Comparison of ENCODE assay signal across 15 cellular contexts in the genomic region with DNA sequence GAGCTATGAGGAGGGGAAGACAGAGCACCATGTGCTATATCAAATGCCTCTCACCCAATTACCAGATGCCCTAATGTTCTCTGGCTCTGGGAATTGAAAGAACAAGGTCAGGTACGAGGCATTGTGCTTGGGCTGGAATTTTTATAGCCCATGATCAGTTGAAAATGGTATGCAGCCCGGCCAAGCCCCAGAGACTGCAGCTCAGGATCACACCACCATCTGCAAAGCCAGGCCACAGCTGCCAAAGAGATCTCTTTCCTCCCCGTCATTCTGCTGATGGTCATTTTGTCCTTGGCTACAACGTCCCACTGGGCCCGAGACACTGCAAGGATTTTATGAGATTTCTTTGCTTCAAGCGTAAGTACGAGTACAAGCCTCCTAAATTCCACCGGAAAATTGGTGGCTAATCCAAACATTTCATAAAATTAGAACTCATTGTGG. TPM values are rescaled to one million over a fixed set of nuclear protein-coding genes. Genes with fewer than 3 reads are reported as not detected.
DNase-seq lines count a peak whose midpoint lies in the region; ATAC-seq, FAIRE-seq and TF ChIP-seq lines count a peak whose summit lies in the region.
"Had no signal": no experiment of that assay in that cellular context is flagged by ENCODE, and none has a peak within 500 bp of the region (broad histone marks: within the 10 kb centered on the region; RNA-seq: fewer than 3 reads in every experiment).

No MANE protein-coding gene starts in this region.

- FAIRE-seq in astrocyte (lab: Jason Lieb, UNC), result peak; percentile 20

- no peaks in the 10 kb centered on the region for H3K9me3 Mint-ChIP-seq in astrocyte (ENCODE audit: unreplicated experiment)
- H3K9me3 Mint-ChIP-seq: T-helper 1 cell treated with Interleukin-12 subunit alpha and Interleukin-12 subunit beta and Interleukin-4 antibody, amounts not matched to agents 30 μg/mL and 1 μg/mL, for 36 hours had no signal

- peaks cover 46% of the 10 kb centered on the region for H3K4me1 ChIP-seq in GM23248 (ENCODE audit: insufficient read depth)
- peaks cover 12% of the 10 kb centered on the region for H3K4me1 ChIP-seq in astrocyte (ENCODE audit: insufficient read depth, low read length)
- peaks cover 0 to 68% (median 22%) of the 10 kb centered on the region in 4 donors for H3K4me1 ChIP-seq in stomach

- H3K36me3 ChIP-seq in GM23248 (ENCODE audit: low read depth), result no peaks in the 10 kb centered on the region
- no peaks in the 10 kb centered on the region for H3K36me3 ChIP-seq in astrocyte (ENCODE audit: insufficient read depth, low read length)
- H3K36me3 ChIP-seq in stomach, result no peaks in the 10 kb centered on the region

- no peaks in the 10 kb centered on the region for H3K27me3 Mint-ChIP-seq in astrocyte (ENCODE audit: low read depth, unreplicated experiment)

- TF ChIP-seq POLR2A in stomach (IDR thresholded peaks at IDR 0.05), result no peak

- peaks cover 39% of the 10 kb centered on the region for H3F3A ChIP-seq in GM23248 (ENCODE audit: insufficient read depth)

- H3K79me2 ChIP-seq in GM23248 (ENCODE audit: insufficient read depth), result peaks cover 100% of the 10 kb centered on the region
- peaks cover 99% of the 10 kb centered on the region for H3K79me2 ChIP-seq in astrocyte (ENCODE audit: insufficient read depth, low read length)

- H3K9me2 ChIP-seq in GM23248 (ENCODE audit: insufficient read depth), result no peaks in the 10 kb centered on the region

- H3K27ac ChIP-seq in GM23248 (peak overlapping the region; percentile 42), astrocyte (ENCODE audit: low read depth, low read length) (no peak overlapping the region), stomach (peak overlapping the region in 4 of 5 donors; percentile 1 to 64 (median 52)), caudate nucleus (ENCODE audit: low read depth, low read length) (no peak overlapping the region)

- intact Hi-C loops in stomach (cut with DNase I; ENCODE audit: low total_unique reads), result no loop called here

- no peak overlapping the region for H3K4me3 Mint-ChIP-seq in astrocyte (ENCODE audit: unreplicated experiment)
- H3K4me3 Mint-ChIP-seq: T-helper 1 cell treated with Interleukin-12 subunit alpha and Interleukin-12 subunit beta and Interleukin-4 antibody, amounts not matched to agents 30 μg/mL and 1 μg/mL, for 36 hours had no signal

- DNase-seq in GM23248, result peak; percentile 58
- DNase-seq in astrocyte (ENCODE audit: low read depth), result no peak
- peak; percentile 96 for DNase-seq in islet precursor cell
- no peak for DNase-seq in stomach
- DNase-seq in NCI-H446 (lab: John Stamatoyannopoulos, UW), result no peak
- DNase-seq in caudate nucleus (lab: John Stamatoyannopoulos, UW), result no peak
- DNase-seq: amniotic stem cell; Karpas-422; midbrain; NCI-H510A treated with DMSO at 0.1 percent for 48 hours; stimulated activated naive CD8-positive, alpha-beta T cell treated with anti-CD3 and anti-CD28 coated beads, Interleukin-15, Interleukin-2, amounts not matched to agents 100 U/mL and 50 U/mL, for 24 hours had no signal

- H3K27me3 ChIP-seq in GM23248 (replicated peaks; ENCODE audit: insufficient read depth) (no peaks in the 10 kb centered on the region), astrocyte (ENCODE audit: insufficient read depth, low read length) (no peaks in the 10 kb centered on the region), stomach (no peaks in the 10 kb centered on the region)

- H3K4me2 ChIP-seq in GM23248 (ENCODE audit: unreplicated experiment) (peak overlapping the region; percentile 46), astrocyte (ENCODE audit: low read length) (no peak overlapping the region)

- H3K9me3 ChIP-seq in GM23248 (ENCODE audit: low read depth) (no peaks in the 10 kb centered on the region), astrocyte (ENCODE audit: insufficient read depth, low read depth, low read length) (no peaks in the 10 kb centered on the region), stomach (no peaks in the 10 kb centered on the region)

- in situ Hi-C loops in GM23248 (cut with MboI), result no loop called here

- H3K27ac Mint-ChIP-seq in astrocyte (ENCODE audit: unreplicated experiment), result no peak overlapping the region
- H3K27ac Mint-ChIP-seq: T-helper 1 cell treated with Interleukin-12 subunit alpha and Interleukin-12 subunit beta and Interleukin-4 antibody, amounts not matched to agents 30 μg/mL and 1 μg/mL, for 36 hours had no signal

- H3K36me3 Mint-ChIP-seq in astrocyte (ENCODE audit: low read depth, unreplicated experiment), result peaks cover 10% of the 10 kb centered on the region

- no peak for TF ChIP-seq EP300 in stomach (IDR thresholded peaks at IDR 0.05)

- H3K4me3 ChIP-seq in GM23248, result peak overlapping the region; percentile 28
- no peak overlapping the region for H3K4me3 ChIP-seq in astrocyte (ENCODE audit: insufficient read depth, low read depth, low read length)
- no peak overlapping the region for H3K4me3 ChIP-seq in stomach

- ATAC-seq in HG02973 (IDR thresholded peaks at IDR 0.05; ENCODE audit: unreplicated experiment) (no peak), HG03280 (IDR thresholded peaks at IDR 0.05; ENCODE audit: unreplicated experiment) (no peak)
- ATAC-seq: stimulated activated naive CD8-positive, alpha-beta T cell treated with anti-CD3 and anti-CD28 coated beads, Interleukin-15, Interleukin-2, amounts not matched to agents 100 U/mL and 50 U/mL, for 24 hours had no signal

- no peak for TF ChIP-seq CTCF in astrocyte (IDR thresholded peaks at IDR 0.05; ENCODE audit: insufficient read depth, low read depth, low read length)
- TF ChIP-seq CTCF in stomach (IDR thresholded peaks at IDR 0.05), result no peak

- 0 out of 2 replicates have a peak, but pooled peaks cover 5% of the 10 kb centered on the region for H4K20me1 ChIP-seq in GM23248 (ENCODE audit: insufficient read depth)
- H4K20me1 ChIP-seq in astrocyte (ENCODE audit: insufficient read depth, low read length), result peaks cover 96% of the 10 kb centered on the region

- WGBS in GM23248 (ENCODE audit: low coverage in 1 of 2, low lambda C conversion rate in 2 of 2, missing lambda C conversion rate in 2 of 2), 2 experiments, result 15 to 18% methylated on average over 8 of the region's 8 CpGs
- WGBS in stomach, 5 donors, result 67 to 80% (median 74%) methylated on average over 8 of the region's 8 CpGs

- H3K4me1 Mint-ChIP-seq in astrocyte (ENCODE audit: low read depth, unreplicated experiment), result peaks cover 67% of the 10 kb centered on the region

- peak overlapping the region; percentile 25; the same call in 1 of the 2 replicates for H3K9ac ChIP-seq in GM23248
- no peak overlapping the region for H3K9ac ChIP-seq in astrocyte (ENCODE audit: low read length)

- no peak overlapping the region for H2AFZ ChIP-seq in GM23248
- H2AFZ ChIP-seq in astrocyte (ENCODE audit: low read depth, low read length), result no peak overlapping the region

RNA-seq across cellular contexts. Expression of gene NUAK1, which starts 15.2 kb away (rescaled TPM):
- 29.6 and 45.7 TPM in 2 replicates for total RNA-seq in GM23248 (2014; rRNA removed; shearing (Covaris generic))
- polyA plus RNA-seq in GM23248 (2016; fragmentation: Nextera tagmentation; extraction: Ambion mirVana), result 11.1 and 13.4 TPM in 2 replicates
- 94.0 and 96.1 TPM in 2 replicates for total RNA-seq in astrocyte
- 10 to 100 TPM in 3 of 5 donors, 1 to 10 TPM in 1, under 1 TPM in 1; 0.58 to 79.0 (median 11.7) TPM for total RNA-seq in stomach
- polyA plus RNA-seq in stomach, result 1 to 10 TPM in 2 of 3 donors, under 1 TPM in 1; 0.80 to 2.6 (median 2.4) TPM
- total RNA-seq: activated CD8-positive, alpha-beta memory T cell treated with anti-CD3 and anti-CD28 coated beads for 36 hours had no signal

Comparison
In these comparisons a context has a peak if more than half of its experiments do, and no peak if none do; other contexts are left out.
1. DNase-seq: peak in GM23248 (single experiment) and islet precursor cell (single experiment); none in astrocyte (single experiment), stomach (single experiment), NCI-H446 (0 of 2) and caudate nucleus (0 of 61).
2. H3K27ac ChIP-seq: peak in GM23248 (single experiment) and stomach (4 of 5); none in astrocyte (single experiment) and caudate nucleus (single experiment).